In genomic region chr3:16724487-16724886, GRCh38 we compare ENCODE assay signal across 17 cellular contexts.
"Had no signal": no experiment of that assay in that cellular context is flagged by ENCODE, and none has a peak within 500 bp of the region (broad histone marks: within the 10 kb centered on the region; RNA-seq: fewer than 3 reads in every experiment).

No MANE protein-coding gene starts in this region.

- ATAC-seq: activated CD8-positive, alpha-beta memory T cell treated with anti-CD3 and anti-CD28 coated beads, Interleukin-2, amount 10 ng/mL, durations not matched to agents 7 days and 5 days; left lung; sciatic nerve; stimulated activated memory B cell treated with anti-CD40 and anti-IgM and Interleukin-4, amounts not matched to agents 10 μg/mL and 1 μg/mL and 100 μg/mL, for 72 hours had no signal

- H3K27me3 ChIP-seq: breast epithelium, esophagus muscularis mucosa, left lung, testis had no signal

- H3K4me3 ChIP-seq: breast epithelium, esophagus muscularis mucosa, left lung, psoas muscle, testis had no signal

- H3K4me1 ChIP-seq: breast epithelium, esophagus muscularis mucosa, left lung, testis had no signal

- FAIRE-seq: endothelial cell of umbilical vein, kidney had no signal

- DNase-seq: activated B cell treated with CpG ODN at 0.5 μM for 24 hours; activated CD4-positive, alpha-beta memory T cell treated with anti-CD3 and anti-CD28 coated beads, Interleukin-2, amount 10 ng/mL, durations not matched to agents 7 days and 5 days; activated CD4-positive, alpha-beta T cell treated with anti-CD3 and anti-CD28 coated beads for 48 hours; activated CD8-positive, alpha-beta memory T cell treated with anti-CD3 and anti-CD28 coated beads, Interleukin-2, amount 10 ng/mL, durations not matched to agents 7 days and 5 days; effector CD8-positive, alpha-beta T cell; kidney; left lung; psoas muscle; stimulated activated CD4-positive, alpha-beta T cell treated with anti-CD3 and anti-CD28 coated beads, Interleukin-4, amount 100 ng/mL, for 24 hours; T-helper 1 cell; T-helper 9 cell; testis had no signal

- H3K36me3 ChIP-seq: breast epithelium, esophagus muscularis mucosa, left lung had no signal

- H3K27ac ChIP-seq: breast epithelium, esophagus muscularis mucosa, left lung, psoas muscle, testis had no signal

- H3K9me3 ChIP-seq: testis had no signal
